ENCODE assay signal across 8 cellular contexts in genomic region chr5:133552925-133553525, GRCh38. TPM values are rescaled to one million over a fixed set of nuclear protein-coding genes. Genes with fewer than 3 reads are reported as not detected.
DNase-seq lines count a peak whose midpoint lies in the region; ATAC-seq and TF ChIP-seq lines count a peak whose summit lies in the region.

No MANE protein-coding gene starts in this region.

- no peak overlapping the region for H3K4me3 Mint-ChIP-seq in activated naive CD8-positive, alpha-beta T cell treated with anti-CD3 and anti-CD28 coated beads for 36 hours

- H3K4me2 ChIP-seq in SU-DHL-6 (ENCODE audit: low read depth, low read length, poor library complexity, severe bottlenecking) = no peak overlapping the region

- H3K27me3 ChIP-seq in SU-DHL-6 (ENCODE audit: low read length) (no peaks in the 10 kb centered on the region), iPS DF 6.9 (ENCODE audit: control insufficient read depth, insufficient read depth, low read length) (no peaks in the 10 kb centered on the region)

- H3F3A ChIP-seq in SU-DHL-6 (ENCODE audit: insufficient read depth) = no peaks in the 10 kb centered on the region

- no peaks in the 10 kb centered on the region for H3K4me1 Mint-ChIP-seq in activated naive CD8-positive, alpha-beta T cell treated with anti-CD3 and anti-CD28 coated beads for 36 hours

- no peak overlapping the region for H3K27ac Mint-ChIP-seq in activated naive CD8-positive, alpha-beta T cell treated with anti-CD3 and anti-CD28 coated beads for 36 hours

- H3K4me3 ChIP-seq in SU-DHL-6 (ENCODE audit: insufficient read depth, low read length, poor library complexity, severe bottlenecking) (no peak overlapping the region), iPS DF 6.9 (ENCODE audit: low read length) (no peak overlapping the region)

- H3K9me3 Mint-ChIP-seq in activated naive CD8-positive, alpha-beta T cell treated with anti-CD3 and anti-CD28 coated beads for 36 hours = no peaks in the 10 kb centered on the region

- H3K36me3 ChIP-seq in SU-DHL-6 (ENCODE audit: low read length) (no peaks in the 10 kb centered on the region), iPS DF 6.9 (ENCODE audit: control insufficient read depth, insufficient read depth, low read length) (no peaks in the 10 kb centered on the region)

- H3K27me3 Mint-ChIP-seq in activated naive CD8-positive, alpha-beta T cell treated with anti-CD3 and anti-CD28 coated beads for 36 hours = peaks cover 21% of the 10 kb centered on the region

- ATAC-seq in HG03442 (IDR thresholded peaks at IDR 0.05; ENCODE audit: unreplicated experiment) (peak; percentile 70), GM21737 (IDR thresholded peaks at IDR 0.05; ENCODE audit: unreplicated experiment) (no peak)

- no peaks in the 10 kb centered on the region for H3K79me2 ChIP-seq in SU-DHL-6 (ENCODE audit: insufficient read depth, low read length)

- H3K27ac ChIP-seq in SU-DHL-6 (ENCODE audit: low read depth, low read length) (no peak overlapping the region), iPS DF 6.9 (ENCODE audit: low read length) (no peak overlapping the region)

- H2AFZ ChIP-seq in SU-DHL-6 (ENCODE audit: low read depth, low read length, severe bottlenecking) = no peak overlapping the region

- no peaks in the 10 kb centered on the region for H3K9me2 ChIP-seq in SU-DHL-6 (replicated peaks; ENCODE audit: insufficient read depth, low read length)

- no peaks in the 10 kb centered on the region for H3K4me1 ChIP-seq in iPS DF 6.9 (ENCODE audit: control insufficient read depth, insufficient read depth, low read length)

- no peaks in the 10 kb centered on the region for H4K20me1 ChIP-seq in SU-DHL-6 (ENCODE audit: low read depth, low read length)

- no CpG with 5 or more reads among the region's 13 CpGs for WGBS in iPS DF 6.9 (ENCODE audit: insufficient coverage, insufficient read length)

- no peaks in the 10 kb centered on the region for H3K9me3 ChIP-seq in SU-DHL-6 (ENCODE audit: insufficient read depth, low read length)
- no peaks in the 10 kb centered on the region for H3K9me3 ChIP-seq in iPS DF 6.9 (ENCODE audit: control insufficient read depth, insufficient read depth, low read length)

- no peak overlapping the region for H3K9ac ChIP-seq in SU-DHL-6 (ENCODE audit: low read length)

- peak; percentile 63 for TF ChIP-seq CTCF in SU-DHL-6 (IDR thresholded peaks at IDR 0.05; ENCODE audit: insufficient read depth, low read length, poor library complexity, severe bottlenecking)

- peak; percentile 85 for DNase-seq in DMS 273 (lab: John Stamatoyannopoulos, UW; ENCODE audit: unreplicated experiment)
- DNase-seq in DMS 273 treated with DMSO at 0.1 percent for 48 hours (lab: John Stamatoyannopoulos, UW) = no peak
- peak; percentile 56 for DNase-seq in activated naive CD8-positive, alpha-beta T cell treated with anti-CD3 and anti-CD28 coated beads for 36 hours
- peak; percentile 22 for DNase-seq in iPS DF 6.9 (ENCODE audit: low read depth, low spot score)
- DNase-seq in stimulated activated CD4-positive, alpha-beta T cell treated with anti-CD3 and anti-CD28 coated beads, Interleukin-2, amount 100 ng/mL, for 4 hours (ENCODE audit: low read depth) = peak; percentile 19

- H3K36me3 Mint-ChIP-seq in activated naive CD8-positive, alpha-beta T cell treated with anti-CD3 and anti-CD28 coated beads for 36 hours = no peaks in the 10 kb centered on the region

RNA-seq across cellular contexts. Expression of gene FSTL4, which starts 59.3 kb away (rescaled TPM):
- total RNA-seq in activated naive CD8-positive, alpha-beta T cell treated with anti-CD3 and anti-CD28 coated beads for 36 hours = under 1 TPM; 0.10 to 0.29 TPM
